Comparison of ENCODE assay signal across 21 cellular contexts in the genomic region with DNA sequence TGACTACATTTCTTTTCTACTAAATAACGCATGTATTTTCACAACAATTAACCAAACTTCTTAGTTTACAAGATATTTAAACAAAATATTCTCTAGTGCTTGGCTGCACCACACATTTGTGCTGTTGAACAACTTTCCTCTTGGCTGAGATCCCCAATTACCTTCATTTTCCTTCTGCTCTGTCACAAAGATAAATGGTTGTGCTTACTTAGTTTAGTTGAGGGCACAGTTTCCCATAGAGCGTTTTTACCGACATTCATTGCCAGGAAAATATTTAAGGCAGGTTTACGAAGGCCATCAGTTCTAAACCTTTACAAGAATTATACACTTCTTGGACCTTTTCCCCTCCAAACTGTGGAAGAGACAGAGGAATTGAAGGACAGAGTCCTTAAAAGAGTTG.
DNase-seq lines count a peak whose midpoint lies in the region; ATAC-seq, FAIRE-seq and TF ChIP-seq lines count a peak whose summit lies in the region.
"Had no signal": no experiment of that assay in that cellular context is flagged by ENCODE, and none has a peak within 500 bp of the region (broad histone marks: within the 10 kb centered on the region; RNA-seq: fewer than 3 reads in every experiment).

No MANE protein-coding gene starts in this region.

- H3K9me3 ChIP-seq in astrocyte (ENCODE audit: insufficient read depth, low read depth, low read length) (no peaks in the 10 kb centered on the region), sigmoid colon (no peaks in the 10 kb centered on the region), uterus (no peaks in the 10 kb centered on the region)
- H3K9me3 ChIP-seq: BLaER1 had no signal

- ATAC-seq in HG02885 (IDR thresholded peaks at IDR 0.05; ENCODE audit: poor library complexity, unreplicated experiment), result no peak
- ATAC-seq: HCT116 had no signal

- TF ChIP-seq POLR2A in sigmoid colon (IDR thresholded peaks at IDR 0.05), result no peak
- TF ChIP-seq POLR2A in uterus (IDR thresholded peaks at IDR 0.05), result no peak

- H3K4me3 ChIP-seq in astrocyte (ENCODE audit: insufficient read depth, low read depth, low read length) (no peak overlapping the region), sigmoid colon (no peak overlapping the region), uterus (no peak overlapping the region)
- H3K4me3 ChIP-seq: BLaER1 had no signal

- TF ChIP-seq CTCF in astrocyte (IDR thresholded peaks at IDR 0.05; ENCODE audit: insufficient read depth, low read depth, low read length) (no peak), sigmoid colon (IDR thresholded peaks at IDR 0.05) (no peak), uterus (IDR thresholded peaks at IDR 0.05) (no peak)

- no peak overlapping the region for H3K9ac ChIP-seq in astrocyte (ENCODE audit: low read length)
- H3K9ac ChIP-seq: BLaER1 had no signal

- FAIRE-seq in astrocyte (lab: Jason Lieb, UNC) (no peak), islet of Langerhans (lab: Jason Lieb, UNC) (peak; percentile 56)
- FAIRE-seq: GM12892, GM18507, HTR-8/SVneo had no signal

- no peak overlapping the region for H3K27ac Mint-ChIP-seq in astrocyte (ENCODE audit: unreplicated experiment)
- H3K27ac Mint-ChIP-seq: CD14-positive monocyte; CD4-positive, alpha-beta memory T cell; HFFc6 had no signal

- no peak overlapping the region for H3K4me2 ChIP-seq in astrocyte (ENCODE audit: low read length)
- H3K4me2 ChIP-seq: BLaER1 had no signal

- H3K4me3 Mint-ChIP-seq in astrocyte (ENCODE audit: unreplicated experiment), result no peak overlapping the region
- H3K4me3 Mint-ChIP-seq: CD14-positive monocyte; CD4-positive, alpha-beta memory T cell; HFFc6 had no signal

- no peak overlapping the region for H2AFZ ChIP-seq in astrocyte (ENCODE audit: low read depth, low read length)

- H3K9me3 Mint-ChIP-seq in astrocyte (ENCODE audit: unreplicated experiment), result no peaks in the 10 kb centered on the region
- H3K9me3 Mint-ChIP-seq: HFFc6 had no signal

- TF ChIP-seq EP300 in sigmoid colon (IDR thresholded peaks at IDR 0.05), result peak in 3 of 4 donors; percentile 13 to 50 (median 43)

- H3K27me3 ChIP-seq in astrocyte (ENCODE audit: insufficient read depth, low read length), result no peaks in the 10 kb centered on the region
- no peaks in the 10 kb centered on the region for H3K27me3 ChIP-seq in sigmoid colon
- no peaks in the 10 kb centered on the region for H3K27me3 ChIP-seq in uterus
- H3K27me3 ChIP-seq: BLaER1 had no signal

- DNase-seq in astrocyte (ENCODE audit: low read depth) (peak; percentile 30), sigmoid colon (no peak), uterus (no peak), cerebellum (ENCODE audit: low spot score) (no peak)
- no peak for DNase-seq in stimulated activated CD4-positive, alpha-beta T cell treated with anti-CD3 and anti-CD28 coated beads, Interleukin-2, amount 100 ng/mL, for 24 hours
- DNase-seq: 8988T; CD4-positive, alpha-beta memory T cell; DMS153; DMS79; GDM1; GOT3; H7; HFFc6 had no signal

- no peaks in the 10 kb centered on the region for H3K36me3 Mint-ChIP-seq in astrocyte (ENCODE audit: low read depth, unreplicated experiment)
- H3K36me3 Mint-ChIP-seq: CD14-positive monocyte; CD4-positive, alpha-beta memory T cell had no signal

- H3K36me3 ChIP-seq in astrocyte (ENCODE audit: insufficient read depth, low read length) (no peaks in the 10 kb centered on the region), sigmoid colon (peaks cover 6 to 43% (median 8%) of the 10 kb centered on the region in 4 donors), uterus (no peaks in the 10 kb centered on the region)
- H3K36me3 ChIP-seq: BLaER1 had no signal

- 82 to 92% methylated on average over 4 of the region's 4 CpGs for WGBS in sigmoid colon, 2 donors

- H3K27ac ChIP-seq in astrocyte (ENCODE audit: low read depth, low read length) (no peak overlapping the region), sigmoid colon (peak overlapping the region; percentile 76 to 94 (median 87)), uterus (peak overlapping the region; percentile 52 to 63)
- H3K27ac ChIP-seq: BLaER1 had no signal

- no peaks in the 10 kb centered on the region for H3K79me2 ChIP-seq in astrocyte (ENCODE audit: insufficient read depth, low read length)

- H3K4me1 ChIP-seq in astrocyte (ENCODE audit: insufficient read depth, low read length), result no peaks in the 10 kb centered on the region
- peaks cover 0 to 33% (median 27%) of the 10 kb centered on the region in 4 donors for H3K4me1 ChIP-seq in sigmoid colon
- no peaks in the 10 kb centered on the region for H3K4me1 ChIP-seq in uterus
- H3K4me1 ChIP-seq: BLaER1 had no signal

- H3K27me3 Mint-ChIP-seq in astrocyte (ENCODE audit: low read depth, unreplicated experiment), result peaks cover 2% of the 10 kb centered on the region

- intact Hi-C loops in sigmoid colon (cut with DNase I) (no loop called here), uterus (cut with DNase I; ENCODE audit: low total_unique reads) (no loop called here)

- peaks cover 3% of the 10 kb centered on the region for H3K4me1 Mint-ChIP-seq in astrocyte (ENCODE audit: low read depth, unreplicated experiment)
- H3K4me1 Mint-ChIP-seq: CD14-positive monocyte; CD4-positive, alpha-beta memory T cell had no signal

- no peaks in the 10 kb centered on the region for H4K20me1 ChIP-seq in astrocyte (ENCODE audit: insufficient read depth, low read length)
- H4K20me1 ChIP-seq: BLaER1 had no signal
